Comparison of ENCODE assay signal across 8 cellular contexts in genomic region chr3:172154768-172155649, GRCh38.
DNase-seq lines count a peak whose midpoint lies in the region; ATAC-seq and TF ChIP-seq lines count a peak whose summit lies in the region.

No MANE protein-coding gene starts in this region.

- no peak for TF ChIP-seq POLR2A in Peyer's patch (IDR thresholded peaks at IDR 0.05)

- peaks cover 7% of the 10 kb centered on the region for H3K36me3 Mint-ChIP-seq in activated naive CD8-positive, alpha-beta T cell treated with anti-CD3 and anti-CD28 coated beads, Interleukin-2, amount 50 U/mL, for 24 hours (ENCODE audit: low read depth)

- peaks cover 4% of the 10 kb centered on the region for H3K27me3 Mint-ChIP-seq in activated naive CD8-positive, alpha-beta T cell treated with anti-CD3 and anti-CD28 coated beads, Interleukin-2, amount 50 U/mL, for 24 hours

- H3K27ac Mint-ChIP-seq in activated naive CD8-positive, alpha-beta T cell treated with anti-CD3 and anti-CD28 coated beads, Interleukin-2, amount 50 U/mL, for 24 hours, result peak overlapping the region; percentile 74

- H3K27ac ChIP-seq in neutrophil (peak overlapping the region; percentile 80), Peyer's patch (peak overlapping the region in 1 of 4 donors; percentile 21), substantia nigra (ENCODE audit: low read depth, low read length, poor library complexity, severe bottlenecking) (no peak overlapping the region)

- no peak overlapping the region for H3K4me3 ChIP-seq in neutrophil (ENCODE audit: low read depth in 1 of 2, low read length in 1 of 2)
- no peak overlapping the region for H3K4me3 ChIP-seq in Peyer's patch

- H3K9me3 ChIP-seq in neutrophil, result no peaks in the 10 kb centered on the region
- no peaks in the 10 kb centered on the region for H3K9me3 ChIP-seq in Peyer's patch

- H3K36me3 ChIP-seq in neutrophil (no peaks in the 10 kb centered on the region), Peyer's patch (no peaks in the 10 kb centered on the region)

- TF ChIP-seq CTCF in neutrophil (IDR thresholded peaks at IDR 0.05) (no peak), Peyer's patch (IDR thresholded peaks at IDR 0.05) (no peak)

- H3K27me3 ChIP-seq in neutrophil, result no peaks in the 10 kb centered on the region
- H3K27me3 ChIP-seq in Peyer's patch, result no peaks in the 10 kb centered on the region

- H3K4me1 ChIP-seq in neutrophil (ENCODE audit: control insufficient read depth in 1 of 2, insufficient read depth in 1 of 2, low read depth in 1 of 2, low read length in 1 of 2) (peaks cover 53 to 60% of the 10 kb centered on the region in 2 experiments), Peyer's patch (peaks cover 0 to 27% (median 0%) of the 10 kb centered on the region in 4 donors)

- peaks cover 39% of the 10 kb centered on the region for H3K4me1 Mint-ChIP-seq in activated naive CD8-positive, alpha-beta T cell treated with anti-CD3 and anti-CD28 coated beads, Interleukin-2, amount 50 U/mL, for 24 hours

- peak; percentile 18 for DNase-seq in activated naive CD8-positive, alpha-beta T cell treated with anti-CD3 and anti-CD28 coated beads, Interleukin-2, amount 50 U/mL, for 24 hours
- DNase-seq in Peyer's patch, result no peak
- DNase-seq in substantia nigra (lab: John Stamatoyannopoulos, UW), result no peak
- no peak for DNase-seq in NCI-H526 treated with DMSO at 0.1 percent for 48 hours (lab: John Stamatoyannopoulos, UW)
- no peak for DNase-seq in H4 (ENCODE audit: low spot score)

- no peak overlapping the region for H3K4me3 Mint-ChIP-seq in activated naive CD8-positive, alpha-beta T cell treated with anti-CD3 and anti-CD28 coated beads, Interleukin-2, amount 50 U/mL, for 24 hours

- no peaks in the 10 kb centered on the region for H3K9me3 Mint-ChIP-seq in activated naive CD8-positive, alpha-beta T cell treated with anti-CD3 and anti-CD28 coated beads, Interleukin-2, amount 50 U/mL, for 24 hours

- peak; percentile 47 for ATAC-seq in GM18519 (IDR thresholded peaks at IDR 0.05; ENCODE audit: low FRiP score, unreplicated experiment)
- ATAC-seq in HG02642 (IDR thresholded peaks at IDR 0.05; ENCODE audit: poor library complexity, unreplicated experiment), result peak; percentile 53
- ATAC-seq in activated naive CD8-positive, alpha-beta T cell treated with anti-CD3 and anti-CD28 coated beads, Interleukin-2, amount 50 U/mL, for 24 hours, result peak; percentile 48
